1 cellular context compared by ENCODE assay signal in the genomic region with DNA sequence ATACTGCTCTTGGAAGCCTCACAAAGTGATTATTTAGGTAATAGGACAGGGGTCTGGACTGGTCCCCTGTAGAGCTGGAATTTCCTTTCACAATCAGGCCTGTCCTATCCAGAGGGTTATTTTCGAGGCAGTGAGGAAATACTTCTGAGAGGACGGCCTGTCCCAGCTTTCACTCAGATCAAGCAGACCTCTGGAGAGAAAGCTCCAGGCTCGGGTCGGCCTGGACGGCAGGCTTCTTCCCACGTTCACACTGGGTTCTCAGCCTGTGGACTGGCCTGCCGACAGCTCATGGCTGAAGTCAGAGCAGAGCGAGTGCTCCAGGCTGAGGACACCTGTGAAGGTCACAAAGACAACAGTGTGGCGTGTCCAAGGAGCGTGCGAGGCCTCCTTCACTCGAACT.
TF ChIP-seq lines count a peak whose summit lies in the region.

No MANE protein-coding gene starts in this region.

TF ChIP-seq in SK-N-SH treated with all-trans-retinoic acid at 6 μM for 48 hours, 23 proteins besides CTCF, POLR2A, EP300 and RAD21 (continued from another document):
- TF ChIP-seq, protein P1, sequence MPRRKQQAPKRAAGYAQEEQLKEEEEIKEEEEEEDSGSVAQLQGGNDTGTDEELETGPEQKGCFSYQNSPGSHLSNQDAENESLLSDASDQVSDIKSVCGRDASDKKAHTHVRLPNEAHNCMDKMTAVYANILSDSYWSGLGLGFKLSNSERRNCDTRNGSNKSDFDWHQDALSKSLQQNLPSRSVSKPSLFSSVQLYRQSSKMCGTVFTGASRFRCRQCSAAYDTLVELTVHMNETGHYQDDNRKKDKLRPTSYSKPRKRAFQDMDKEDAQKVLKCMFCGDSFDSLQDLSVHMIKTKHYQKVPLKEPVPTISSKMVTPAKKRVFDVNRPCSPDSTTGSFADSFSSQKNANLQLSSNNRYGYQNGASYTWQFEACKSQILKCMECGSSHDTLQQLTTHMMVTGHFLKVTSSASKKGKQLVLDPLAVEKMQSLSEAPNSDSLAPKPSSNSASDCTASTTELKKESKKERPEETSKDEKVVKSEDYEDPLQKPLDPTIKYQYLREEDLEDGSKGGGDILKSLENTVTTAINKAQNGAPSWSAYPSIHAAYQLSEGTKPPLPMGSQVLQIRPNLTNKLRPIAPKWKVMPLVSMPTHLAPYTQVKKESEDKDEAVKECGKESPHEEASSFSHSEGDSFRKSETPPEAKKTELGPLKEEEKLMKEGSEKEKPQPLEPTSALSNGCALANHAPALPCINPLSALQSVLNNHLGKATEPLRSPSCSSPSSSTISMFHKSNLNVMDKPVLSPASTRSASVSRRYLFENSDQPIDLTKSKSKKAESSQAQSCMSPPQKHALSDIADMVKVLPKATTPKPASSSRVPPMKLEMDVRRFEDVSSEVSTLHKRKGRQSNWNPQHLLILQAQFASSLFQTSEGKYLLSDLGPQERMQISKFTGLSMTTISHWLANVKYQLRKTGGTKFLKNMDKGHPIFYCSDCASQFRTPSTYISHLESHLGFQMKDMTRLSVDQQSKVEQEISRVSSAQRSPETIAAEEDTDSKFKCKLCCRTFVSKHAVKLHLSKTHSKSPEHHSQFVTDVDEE (CRISPR knock-in tag; IDR thresholded peaks at IDR 0.05), result no peak
